ENCODE assay signal across 9 cellular contexts in the genomic region with DNA sequence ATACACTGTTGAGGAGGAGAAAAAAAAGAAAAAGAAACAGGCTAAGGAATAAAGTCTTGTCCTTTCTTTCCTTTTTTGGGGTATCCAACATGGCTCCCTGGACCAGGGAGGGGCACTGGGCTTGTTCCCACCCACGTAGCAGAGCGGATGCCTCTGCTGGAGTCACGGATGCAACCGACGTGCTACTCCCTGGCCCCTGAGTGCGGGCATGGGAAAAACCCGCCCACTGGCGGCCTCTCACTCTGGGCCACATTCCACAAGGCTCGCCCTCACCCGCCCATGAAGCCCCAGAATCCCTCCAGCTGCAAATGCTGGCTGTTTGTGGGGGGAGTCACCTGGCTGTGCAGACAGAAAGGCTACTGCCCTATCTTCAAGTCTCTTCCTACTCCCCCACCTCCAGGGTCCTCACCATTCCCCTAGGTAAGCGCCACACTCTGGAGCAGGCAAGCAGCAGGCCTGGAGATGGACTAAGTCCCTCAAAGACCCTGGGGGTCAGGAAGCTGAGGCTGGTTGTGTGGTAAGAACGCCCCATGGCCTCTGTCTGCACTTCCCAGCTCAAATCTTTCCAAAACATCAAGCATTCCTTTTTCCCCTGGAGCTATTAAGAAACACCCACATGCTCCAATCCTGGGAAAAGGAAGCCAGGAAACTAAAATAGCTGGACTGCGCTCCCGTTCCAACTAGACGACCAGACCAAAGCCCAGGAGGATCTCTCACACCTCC. TPM values are rescaled to one million over a fixed set of nuclear protein-coding genes. Genes with fewer than 3 reads are reported as not detected.
A peak's percentile ranks its signal among the peaks of the same experiment; 100 is the strongest.
DNase-seq lines count a peak whose midpoint lies in the region; ATAC-seq, FAIRE-seq and TF ChIP-seq lines count a peak whose summit lies in the region.
"Had no signal": no experiment of that assay in that cellular context is flagged by ENCODE, and none has a peak within 500 bp of the region (broad histone marks: within the 10 kb centered on the region; RNA-seq: fewer than 3 reads in every experiment).

No MANE protein-coding gene starts in this region.

- H3K4me3 ChIP-seq in bronchial epithelial cell (ENCODE audit: low read depth, low read length) (no peak overlapping the region), kidney epithelial cell (ENCODE audit: low read depth, low read length) (no peak overlapping the region)

- H3K36me3 ChIP-seq in bronchial epithelial cell (ENCODE audit: control insufficient read depth, insufficient read depth, low read length) (peaks cover 46% of the 10 kb centered on the region), kidney epithelial cell (ENCODE audit: control insufficient read depth, insufficient read depth, low read length) (peaks cover 4% of the 10 kb centered on the region)

- TF ChIP-seq CTCF in bronchial epithelial cell (IDR thresholded peaks at IDR 0.05; ENCODE audit: insufficient read depth, low read length, severe bottlenecking) (peak; percentile 14), kidney epithelial cell (IDR thresholded peaks at IDR 0.05; ENCODE audit: insufficient read depth, low read length, poor library complexity, severe bottlenecking) (no peak)

- DNase-seq in H4 (ENCODE audit: low spot score) (peak; percentile 85), bronchial epithelial cell (ENCODE audit: low read depth) (peak; percentile 66), kidney epithelial cell (ENCODE audit: low read depth) (peak; percentile 56), smooth muscle cell of the brain vasculature (ENCODE audit: low read depth, low spot score) (peak; percentile 81), SHP77 treated with DMSO at 0.1 percent for 48 hours (lab: John Stamatoyannopoulos, UW) (no peak)
- DNase-seq: PC-3 had no signal

- FAIRE-seq in bronchial epithelial cell (lab: Jason Lieb, UNC), result no peak

- ATAC-seq in HG03175 (IDR thresholded peaks at IDR 0.05; ENCODE audit: unreplicated experiment) (no peak), GM19395 (IDR thresholded peaks at IDR 0.05; ENCODE audit: unreplicated experiment) (no peak), HG03442 (IDR thresholded peaks at IDR 0.05; ENCODE audit: unreplicated experiment) (no peak)

- no peaks in the 10 kb centered on the region for H3K27me3 ChIP-seq in bronchial epithelial cell (ENCODE audit: control insufficient read depth, insufficient read depth, low read length)
- no peaks in the 10 kb centered on the region for H3K27me3 ChIP-seq in kidney epithelial cell (ENCODE audit: control insufficient read depth, insufficient read depth, low read length)

RNA-seq across cellular contexts. Expression of gene EPHX3, which starts 17.8 kb away (rescaled TPM):
- 0.43 TPM in 1 of 2 replicates, not detected in the other for total RNA-seq in H4 (2014; rRNA removed; shearing (Covaris generic))
- total RNA-seq in bronchial epithelial cell, result 0.53 and 1.2 TPM in 2 replicates
- total RNA-seq in kidney epithelial cell, result 0.79 and 3.4 TPM in 2 replicates
- total RNA-seq: PC-3 had no signal

RNA-seq across cellular contexts. Expression of gene NOTCH3, which starts 49.3 kb away (rescaled TPM):
- total RNA-seq in H4 (2014; rRNA removed; shearing (Covaris generic)), result 1.1 and 1.5 TPM in 2 replicates
- 53.2 and 140 TPM in 2 replicates for total RNA-seq in bronchial epithelial cell
- total RNA-seq in kidney epithelial cell, result 32.8 and 34.0 TPM in 2 replicates

Comparison
In these comparisons a context has a peak if more than half of its experiments do, and no peak if none do; other contexts are left out.
1. RNA of gene NOTCH3, which starts 49.3 kb away (total RNA-seq): 53.2 to 140 TPM in bronchial epithelial cell and 32.8 to 34.0 TPM in kidney epithelial cell; 1.1 to 1.5 TPM in H4; every median in the first group is over 10 times any median in the second.